ENCODE assay signal across 1 cellular context in the genomic region with DNA sequence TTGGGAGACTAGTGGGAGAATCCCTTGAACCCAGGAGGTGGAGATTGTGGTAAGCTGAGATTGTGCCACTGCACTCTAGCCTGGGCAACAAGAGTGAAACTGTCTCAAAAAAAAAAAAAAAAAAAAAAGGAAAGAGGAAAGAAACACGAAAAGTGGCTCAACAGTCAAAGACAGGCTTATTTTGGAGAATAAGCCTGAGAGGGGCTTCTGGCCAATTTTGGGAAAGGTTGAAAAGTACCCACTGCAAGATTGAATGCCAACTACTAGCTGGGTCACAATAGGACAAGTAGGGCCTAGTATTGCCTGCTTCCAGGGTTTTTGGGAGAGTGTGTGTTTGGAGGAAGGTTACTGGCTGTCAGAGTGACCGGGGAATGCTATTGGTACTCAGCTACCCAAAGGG.
TF ChIP-seq lines count a peak whose summit lies in the region.

No MANE protein-coding gene starts in this region.

TF ChIP-seq in HepG2, 621 proteins besides CTCF, POLR2A, EP300 and RAD21:
- TF ChIP-seq NR1H2 (CRISPR knock-in tag; IDR thresholded peaks at IDR 0.05; ENCODE audit: borderline replicate concordance, low read depth) (no peak), ZNF850 (CRISPR knock-in tag; conservative IDR thresholded peaks at IDR 0.05) (peak; percentile 75; the same call in 1 of the 2 replicates)
TF ChIP-seq in HepG2: peak in this region for 1.
